Comparison of ENCODE assay signal across 16 cellular contexts in genomic region chr7:3995187-3995586, GRCh38.
DNase-seq lines count a peak whose midpoint lies in the region; ATAC-seq and TF ChIP-seq lines count a peak whose summit lies in the region.
"Had no signal": no experiment of that assay in that cellular context is flagged by ENCODE, and none has a peak within 500 bp of the region (broad histone marks: within the 10 kb centered on the region; RNA-seq: fewer than 3 reads in every experiment).

No MANE protein-coding gene starts in this region.

- DNase-seq in NCI-H82 (lab: John Stamatoyannopoulos, UW) (peak; percentile 18), NCI-H82 treated with DMSO at 0.1 percent for 48 hours (lab: John Stamatoyannopoulos, UW; ENCODE audit: unreplicated experiment) (no peak), DND-41 (no peak), RKO (ENCODE audit: low spot score) (peak; percentile 4), iPS-NIHi11 (ENCODE audit: low spot score) (peak; percentile 88), sciatic nerve (ENCODE audit: low spot score) (no peak), UCSD-AML1 (lab: John Stamatoyannopoulos, UW; ENCODE audit: unreplicated experiment) (no peak), NCI-H2081 treated with DMSO at 0.1 percent for 48 hours (lab: John Stamatoyannopoulos, UW) (no peak)
- DNase-seq: activated CD4-positive, alpha-beta T cell treated with anti-CD3 and anti-CD28 coated beads, Interleukin-2, amount 10 ng/mL, durations not matched to agents 7 days and 5 days; esophagus squamous epithelium; natural killer cell; NCI-H1694 treated with DMSO at 0.1 percent for 48 hours; posterior cingulate gyrus; small intestine; T1000; transverse colon had no signal

- no peak for TF ChIP-seq CTCF in DND-41 (IDR thresholded peaks at IDR 0.05; ENCODE audit: borderline replicate concordance, extremely low read depth, low read length, poor library complexity, severe bottlenecking)

- no peak overlapping the region for H3K4me3 ChIP-seq in DND-41 (ENCODE audit: low read depth in 1 of 2, low read length in 2 of 2)
- H3K4me3 ChIP-seq: esophagus squamous epithelium, transverse colon had no signal

- H3K9ac ChIP-seq in DND-41 (ENCODE audit: low read depth, low read length), result no peak overlapping the region

- intact Hi-C loops in sciatic nerve (cut with DNase I), result no loop called here

- no peaks in the 10 kb centered on the region for H3K4me1 ChIP-seq in DND-41 (ENCODE audit: insufficient read depth, low read length)
- H3K4me1 ChIP-seq: esophagus squamous epithelium, transverse colon had no signal

- no peaks in the 10 kb centered on the region for H4K20me1 ChIP-seq in DND-41 (ENCODE audit: insufficient read depth, low read length)

- peaks cover 6% of the 10 kb centered on the region for H3K27me3 ChIP-seq in DND-41 (ENCODE audit: insufficient read depth, low read length, poor library complexity)
- H3K27me3 ChIP-seq: transverse colon had no signal

- no peaks in the 10 kb centered on the region for H3K79me2 ChIP-seq in DND-41 (ENCODE audit: insufficient read depth, low read length)

- H3K9me3 ChIP-seq in DND-41 (ENCODE audit: insufficient read depth, low read length, severe bottlenecking), result no peaks in the 10 kb centered on the region
- H3K9me3 ChIP-seq: esophagus squamous epithelium, transverse colon had no signal

- H2AFZ ChIP-seq in DND-41 (ENCODE audit: low read depth, low read length), result no peak overlapping the region

- peak; percentile 27; the same call in 1 of the 3 replicates for ATAC-seq in DND-41 (ENCODE audit: insufficient read depth, low read depth)
- ATAC-seq in sciatic nerve, result no peak
- ATAC-seq: natural killer cell had no signal

- H3K36me3 ChIP-seq in DND-41 (ENCODE audit: insufficient read depth, low read length), result no peaks in the 10 kb centered on the region
- H3K36me3 ChIP-seq: esophagus squamous epithelium, transverse colon had no signal

- no peak overlapping the region for H3K27ac ChIP-seq in DND-41 (ENCODE audit: low read length)
- H3K27ac ChIP-seq: esophagus squamous epithelium, transverse colon had no signal

- no peak overlapping the region for H3K4me2 ChIP-seq in DND-41 (ENCODE audit: insufficient read depth, low read length)

Comparison
In these comparisons a context has a peak if more than half of its experiments do, and no peak if none do; other contexts are left out.
1. DNase-seq: peak in NCI-H82 (single experiment), RKO (single experiment) and iPS-NIHi11 (single experiment); none in NCI-H82 treated with DMSO at 0.1 percent for 48 hours (single experiment), DND-41 (single experiment), sciatic nerve (single experiment), UCSD-AML1 (single experiment) and NCI-H2081 treated with DMSO at 0.1 percent for 48 hours (single experiment).